In the genomic region with DNA sequence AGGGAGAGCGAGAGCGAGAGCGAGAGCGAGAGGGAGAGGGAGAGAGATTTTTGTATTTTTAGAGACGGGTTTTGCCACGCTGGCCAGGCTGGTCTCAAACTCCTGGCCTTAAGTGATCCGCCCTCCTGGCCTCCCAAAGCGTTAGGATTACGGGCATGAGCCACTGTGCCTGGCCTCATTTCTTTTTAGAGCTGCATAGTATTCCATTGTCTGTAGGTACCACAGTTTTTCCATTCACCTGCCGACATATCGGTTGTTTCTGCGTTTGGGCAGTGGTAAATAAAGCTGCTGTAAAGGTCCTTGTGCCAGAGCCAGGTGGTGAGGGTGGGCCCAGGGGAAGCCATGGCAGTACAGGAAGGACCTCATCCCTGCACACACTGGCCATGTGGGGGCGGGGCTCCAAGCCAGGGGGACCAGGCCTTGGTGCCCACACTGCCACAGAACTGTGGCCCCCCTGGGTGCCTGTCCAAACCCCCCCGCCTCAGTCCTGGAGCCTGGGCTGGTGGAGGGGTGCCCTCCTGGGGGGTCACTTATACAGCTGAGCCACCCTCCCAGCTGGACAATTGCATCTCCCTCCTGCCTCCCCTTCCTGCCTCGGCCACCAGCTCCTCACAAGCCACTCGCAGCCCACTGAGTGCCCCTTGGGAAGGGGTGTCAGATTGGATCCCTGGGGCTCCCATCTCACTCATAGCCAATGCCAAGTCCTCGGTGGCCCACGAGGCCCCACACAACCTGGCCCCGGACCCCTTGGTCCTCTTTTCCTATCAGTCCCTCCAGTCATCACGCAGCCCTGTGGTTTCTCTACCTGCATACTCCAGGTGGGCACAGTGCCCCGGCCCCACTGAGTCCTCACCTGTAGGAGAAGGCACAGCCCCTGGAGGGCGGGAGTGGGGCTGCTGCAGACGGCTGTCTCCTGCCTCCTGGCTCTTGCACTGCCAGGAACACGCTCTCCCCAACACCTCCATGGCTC, we compare ENCODE assay signal across 13 cellular contexts. TPM values are rescaled to one million over a fixed set of nuclear protein-coding genes. Genes with fewer than 3 reads are reported as not detected.
DNase-seq lines count a peak whose midpoint lies in the region; ATAC-seq and TF ChIP-seq lines count a peak whose summit lies in the region.
"Had no signal": no experiment of that assay in that cellular context is flagged by ENCODE, and none has a peak within 500 bp of the region (broad histone marks: within the 10 kb centered on the region; RNA-seq: fewer than 3 reads in every experiment).

No MANE protein-coding gene starts in this region.

- BruUV-seq in A673 (replicated peaks; lab: Mats Ljungman, UMichigan): no TSS peak

- H3K9ac ChIP-seq in muscle layer of colon (ENCODE audit: low read length): no peak overlapping the region

- H3K27me3 ChIP-seq in CD4-positive, alpha-beta T cell (ENCODE audit: control insufficient read depth, insufficient read depth, low read length): no peaks in the 10 kb centered on the region
- H3K27me3 ChIP-seq in muscle layer of colon (ENCODE audit: control insufficient read depth in 1 of 2, insufficient read depth in 2 of 2, low read length in 2 of 2): no peaks in the 10 kb centered on the region
- H3K27me3 ChIP-seq in A673 (replicated peaks; ENCODE audit: insufficient read depth, low read depth, low read length, poor library complexity): no peaks in the 10 kb centered on the region
- H3K27me3 ChIP-seq in tibial nerve: no peaks in the 10 kb centered on the region
- H3K27me3 ChIP-seq: brain microvascular endothelial cell, thyroid gland had no signal

- peaks cover 16% of the 10 kb centered on the region for H3K36me3 Mint-ChIP-seq in CD4-positive, alpha-beta T cell (ENCODE audit: low read depth)
- peaks cover 3% of the 10 kb centered on the region for H3K36me3 Mint-ChIP-seq in activated naive CD8-positive, alpha-beta T cell

- H3K27ac Mint-ChIP-seq in CD4-positive, alpha-beta T cell: peak overlapping the region; percentile 73
- H3K27ac Mint-ChIP-seq in activated naive CD8-positive, alpha-beta T cell: peak overlapping the region; percentile 58

- peaks cover 31% of the 10 kb centered on the region for H3K4me1 Mint-ChIP-seq in CD4-positive, alpha-beta T cell (ENCODE audit: low read depth)
- peaks cover 18% of the 10 kb centered on the region for H3K4me1 Mint-ChIP-seq in activated naive CD8-positive, alpha-beta T cell (ENCODE audit: low read depth)

- DNase-seq in CD4-positive, alpha-beta T cell: no peak
- DNase-seq in GM13977 (ENCODE audit: low spot score) (peak; percentile 10), mucosa of gallbladder (ENCODE audit: low spot score) (no peak), NCI-H187 (lab: John Stamatoyannopoulos, UW) (no peak), A673 (ENCODE audit: low spot score) (no peak), tibial nerve (ENCODE audit: low spot score in 2 of 2) (no peak)
- DNase-seq: brain microvascular endothelial cell, KBM-7, NCI-H2107 had no signal

- POLR2A ChIA-PET in CD4-positive, alpha-beta T cell (lab: Charles Lee): interaction anchor here (0.6 to 1.4 kb wide), 3 partner anchors 22 to 1056 kb away, joined by 3 to 10 read pairs (median 3); a partner anchor contains a TSS
- POLR2A ChIA-PET in A673 (lab: Charles Lee; ENCODE audit: low non-redundant PET): no interaction called here

- no peak overlapping the region for H3K4me3 ChIP-seq in muscle layer of colon (ENCODE audit: low read depth in 1 of 2, low read length in 2 of 2)
- H3K4me3 ChIP-seq in A673 (ENCODE audit: low read depth, low read length, poor library complexity, severe bottlenecking): no peak overlapping the region
- no peak overlapping the region for H3K4me3 ChIP-seq in tibial nerve

- no peak for TF ChIP-seq CTCF in CD4-positive, alpha-beta T cell (IDR thresholded peaks at IDR 0.05)
- no peak for TF ChIP-seq CTCF in GM13977 (IDR thresholded peaks at IDR 0.05; ENCODE audit: extremely low read depth, insufficient read depth, missing control alignments)
- TF ChIP-seq CTCF in A673 (conservative IDR thresholded peaks at IDR 0.05; ENCODE audit: low read depth, low read length): no peak
- TF ChIP-seq CTCF in tibial nerve (IDR thresholded peaks at IDR 0.05): no peak

- H3K36me3 ChIP-seq in muscle layer of colon (ENCODE audit: insufficient read depth, low read length) (peaks cover 3% of the 10 kb centered on the region), A673 (ENCODE audit: insufficient read depth, low read length, poor library complexity, severe bottlenecking) (peaks cover 11% of the 10 kb centered on the region), tibial nerve (peaks cover 0 to 22% (median 8%) of the 10 kb centered on the region in 3 donors)

- H3K27ac ChIP-seq in CD4-positive, alpha-beta T cell (ENCODE audit: low read depth, low read length): no peak overlapping the region
- H3K27ac ChIP-seq in muscle layer of colon (ENCODE audit: low read depth, low read length) (peak overlapping the region; percentile 23), A673 (ENCODE audit: low read depth, low read length, poor library complexity, severe bottlenecking) (no peak overlapping the region), tibial nerve (no peak overlapping the region)
- H3K27ac ChIP-seq: brain microvascular endothelial cell had no signal

- H3K9me3 Mint-ChIP-seq in CD4-positive, alpha-beta T cell: no peaks in the 10 kb centered on the region
- H3K9me3 Mint-ChIP-seq in activated naive CD8-positive, alpha-beta T cell (ENCODE audit: low read depth): no peaks in the 10 kb centered on the region

- CTCF ChIA-PET in CD4-positive, alpha-beta T cell (lab: Charles Lee): interaction anchor here (0.6 to 4.4 kb wide), 2 partner anchors 22 to 823 kb away, joined by 3 to 19 read pairs; a partner anchor contains a TSS
- CTCF ChIA-PET in A673 (lab: Charles Lee): no interaction called here

- WGBS in tibial nerve, 2 donors: 91 to 94% methylated on average over 19 to 24 of the region's 24 CpGs

- no peaks in the 10 kb centered on the region for H3K9me3 ChIP-seq in CD4-positive, alpha-beta T cell (ENCODE audit: control insufficient read depth, low read length)
- H3K9me3 ChIP-seq in muscle layer of colon (ENCODE audit: low read length) (no peaks in the 10 kb centered on the region), A673 (ENCODE audit: low read depth, low read length, poor library complexity, severe bottlenecking) (no peaks in the 10 kb centered on the region), tibial nerve (no peaks in the 10 kb centered on the region)
- H3K9me3 ChIP-seq: thyroid gland had no signal

- in situ Hi-C loops in GM13977 (cut with MboI; ENCODE audit: low pct_unique_long_range_greater_than_20kb, low sequenced_read_pairs, unreplicated experiment): no loop called here

- no peak for TF ChIP-seq POLR2A in tibial nerve (IDR thresholded peaks at IDR 0.05)

- H3K27me3 Mint-ChIP-seq in CD4-positive, alpha-beta T cell: no peaks in the 10 kb centered on the region
- no peaks in the 10 kb centered on the region for H3K27me3 Mint-ChIP-seq in activated naive CD8-positive, alpha-beta T cell

- peaks cover 8% of the 10 kb centered on the region for H3K4me1 ChIP-seq in muscle layer of colon (ENCODE audit: insufficient read depth, low read length)
- peaks cover 9% of the 10 kb centered on the region for H3K4me1 ChIP-seq in A673 (ENCODE audit: insufficient read depth, low read length, poor library complexity, severe bottlenecking)
- peaks cover 0 to 28% (median 11%) of the 10 kb centered on the region in 4 donors for H3K4me1 ChIP-seq in tibial nerve

- no peak for ATAC-seq in CD4-positive, alpha-beta T cell (ENCODE audit: poor library complexity)
- ATAC-seq: esophagus mucosa had no signal

- TF ChIP-seq EP300 in tibial nerve (IDR thresholded peaks at IDR 0.05): no peak

- intact Hi-C loops in CD4-positive, alpha-beta T cell (cut with DNase I, micrococcal nuclease): loop anchor here in 1 of 2 experiments (2.0 kb wide), 1 partner anchor 33 kb away; a partner anchor contains a TSS
- intact Hi-C loops in A673 (cut with micrococcal nuclease; ENCODE audit: unreplicated experiment): no loop called here

- H3K4me3 Mint-ChIP-seq in CD4-positive, alpha-beta T cell: peak overlapping the region; percentile 97
- H3K4me3 Mint-ChIP-seq in activated naive CD8-positive, alpha-beta T cell: peak overlapping the region; percentile 87

RNA-seq across cellular contexts. Expression of a gene that starts 1.7 kb away (rescaled TPM):
- 10 to 100 TPM; 17.7 to 18.2 TPM for total RNA-seq in CD4-positive, alpha-beta T cell
- total RNA-seq in mucosa of gallbladder (26.0 TPM), A673 (2021) (83.3 and 103 TPM in 2 replicates), tibial nerve (10 to 100 TPM in 3 of 4 donors, 1 to 10 TPM in 1; 8.3 to 44.1 (median 15.6) TPM)

RNA-seq across cellular contexts. Expression of a gene that starts 22.3 kb away (rescaled TPM):
- 10 to 100 TPM; 56.4 to 56.5 TPM for total RNA-seq in CD4-positive, alpha-beta T cell
- total RNA-seq in mucosa of gallbladder (42.5 TPM), A673 (2021) (80.1 and 91.4 TPM in 2 replicates), tibial nerve (10 to 100 TPM; 27.8 to 41.4 (median 32.2) TPM)

RNA-seq across cellular contexts. Expression of a gene that starts 33.0 kb away (rescaled TPM):
- 10 to 100 TPM; 85.0 to 91.6 TPM for total RNA-seq in CD4-positive, alpha-beta T cell
- total RNA-seq in mucosa of gallbladder (80.7 TPM), A673 (2021) (56.1 and 57.3 TPM in 2 replicates), tibial nerve (10 to 100 TPM; 19.9 to 52.2 (median 38.0) TPM)
